11 cellular contexts compared by ENCODE assay signal in genomic region chr7:69677054-69677847, GRCh38.
DNase-seq lines count a peak whose midpoint lies in the region; ATAC-seq and TF ChIP-seq lines count a peak whose summit lies in the region.
"Had no signal": no experiment of that assay in that cellular context is flagged by ENCODE, and none has a peak within 500 bp of the region (broad histone marks: within the 10 kb centered on the region; RNA-seq: fewer than 3 reads in every experiment).

No MANE protein-coding gene starts in this region.

- H3K4me1 ChIP-seq in RWPE2 (ENCODE audit: insufficient read depth, poor library complexity, severe bottlenecking), result no peaks in the 10 kb centered on the region
- no peaks in the 10 kb centered on the region for H3K4me1 ChIP-seq in lower lobe of right lung

- DNase-seq in AG04450 (ENCODE audit: low read depth, low spot score), result no peak
- no peak for DNase-seq in RWPE2 (ENCODE audit: low spot score)
- DNase-seq in lower lobe of right lung, result no peak
- no peak for DNase-seq in activated T-cell treated with anti-CD3 and anti-CD28 coated beads, Interleukin-2, amount 50 U/mL, for 1 hour
- DNase-seq: DMS153; NK-92 treated with Interleukin-12 subunit alpha and Interleukin-12 subunit beta, amount 100 ng/mL, for 24 hours had no signal

- H3K27me3 ChIP-seq in AG04450 (ENCODE audit: control insufficient read depth, insufficient read depth, low read length), result no peaks in the 10 kb centered on the region
- no peaks in the 10 kb centered on the region for H3K27me3 ChIP-seq in RWPE2 (ENCODE audit: insufficient read depth, poor library complexity, severe bottlenecking)
- no peaks in the 10 kb centered on the region for H3K27me3 ChIP-seq in lower lobe of right lung (ENCODE audit: low read depth)

- peak; percentile 26 for ATAC-seq in GM18498 (IDR thresholded peaks at IDR 0.05; ENCODE audit: unreplicated experiment)
- ATAC-seq in RWPE2 (ENCODE audit: low read depth), result no peak
- no peak for ATAC-seq in lower lobe of right lung
- ATAC-seq in GM21619 (IDR thresholded peaks at IDR 0.05; ENCODE audit: unreplicated experiment), result no peak
- no peak for ATAC-seq in GM19467 (IDR thresholded peaks at IDR 0.05; ENCODE audit: unreplicated experiment)
- ATAC-seq in GM18520 (IDR thresholded peaks at IDR 0.05; ENCODE audit: unreplicated experiment), result no peak
- ATAC-seq: stimulated activated effector memory CD8-positive, alpha-beta T cell treated with anti-CD3 and anti-CD28 coated beads, Interleukin-12 subunit alpha, Interleukin-12 subunit beta, amount 100 ng/mL, for 72 hours had no signal

- no peak overlapping the region for H3K27ac ChIP-seq in AG04450 (ENCODE audit: low read depth, low read length)
- H3K27ac ChIP-seq in RWPE2 (ENCODE audit: poor library complexity, severe bottlenecking), result no peak overlapping the region
- no peak overlapping the region for H3K27ac ChIP-seq in lower lobe of right lung

- intact Hi-C loops in lower lobe of right lung (cut with DNase I), result no loop called here

- H3K9me3 ChIP-seq in AG04450 (ENCODE audit: control insufficient read depth, insufficient read depth, low read length), result no peaks in the 10 kb centered on the region
- H3K9me3 ChIP-seq in RWPE2 (ENCODE audit: severe bottlenecking), result peaks cover 1% of the 10 kb centered on the region
- no peaks in the 10 kb centered on the region for H3K9me3 ChIP-seq in lower lobe of right lung

- H3K36me3 ChIP-seq in RWPE2 (ENCODE audit: low read depth) (no peaks in the 10 kb centered on the region), lower lobe of right lung (no peaks in the 10 kb centered on the region)

- POLR2A ChIA-PET in AG04450 (lab: Yijun Ruan, JAX), result no interaction called here

- H3K4me3 ChIP-seq in AG04450 (ENCODE audit: low read depth, low read length) (no peak overlapping the region), RWPE2 (ENCODE audit: severe bottlenecking) (no peak overlapping the region), lower lobe of right lung (no peak overlapping the region)

- 0 out of 2 replicates have a peak, but pooled peaks have one; percentile 8 for TF ChIP-seq CTCF in AG04450 (IDR thresholded peaks at IDR 0.05; ENCODE audit: low read depth, low read length)
- peak; percentile 17 for TF ChIP-seq CTCF in RWPE2 (IDR thresholded peaks at IDR 0.05; ENCODE audit: poor library complexity, severe bottlenecking)
- peak; percentile 23 for TF ChIP-seq CTCF in lower lobe of right lung (IDR thresholded peaks at IDR 0.05)

- CTCF ChIA-PET in AG04450 (lab: Charles Lee), result no interaction called here
